Comparison of ENCODE assay signal across 20 cellular contexts in genomic region chr4:1370321-1371124, GRCh38. TPM values are rescaled to one million over a fixed set of nuclear protein-coding genes. Genes with fewer than 3 reads are reported as not detected.
DNase-seq lines count a peak whose midpoint lies in the region; ATAC-seq and TF ChIP-seq lines count a peak whose summit lies in the region.
"Had no signal": no experiment of that assay in that cellular context is flagged by ENCODE, and none has a peak within 500 bp of the region (broad histone marks: within the 10 kb centered on the region; RNA-seq: fewer than 3 reads in every experiment).

No MANE protein-coding gene starts in this region.

- CTCF ChIA-PET in PC-9 (lab: Charles Lee) = no interaction called here

- no peaks in the 10 kb centered on the region for H3K27me3 Mint-ChIP-seq in effector memory CD8-positive, alpha-beta T cell

- no peak overlapping the region for H2AFZ ChIP-seq in PC-9

- no peak overlapping the region for H3K27ac Mint-ChIP-seq in effector memory CD8-positive, alpha-beta T cell

- no peaks in the 10 kb centered on the region for H3F3A ChIP-seq in PC-9 (ENCODE audit: insufficient read depth, low read depth)

- H3K9me3 ChIP-seq in PC-9 (ENCODE audit: insufficient read depth, low read depth) = no peaks in the 10 kb centered on the region

- H3K4me1 Mint-ChIP-seq in effector memory CD8-positive, alpha-beta T cell (ENCODE audit: low read depth in 2 of 2) = peaks cover 0 to 2% of the 10 kb centered on the region in 2 donors

- H3K36me3 ChIP-seq in PC-9 (ENCODE audit: low read depth) = no peaks in the 10 kb centered on the region

- H3K4me3 ChIP-seq in PC-9 = no peak overlapping the region

- H3K27me3 ChIP-seq in PC-9 (ENCODE audit: insufficient read depth, low read depth) = no peaks in the 10 kb centered on the region

- intact Hi-C loops in cardiac septum (cut with DNase I) = loop anchor here (5.0 kb wide), 1 partner anchor 102 kb away; no protein-coding TSS in a partner anchor
- intact Hi-C loops in Right ventricle myocardium inferior (cut with DNase I) = loop anchor here (5.0 kb wide), 1 partner anchor 247 kb away; no protein-coding TSS in a partner anchor
- intact Hi-C loops in left colon (cut with DNase I, micrococcal nuclease) = no loop called here
- intact Hi-C loops in PC-9 (cut with micrococcal nuclease; ENCODE audit: unreplicated experiment) = no loop called here

- no peaks in the 10 kb centered on the region for H3K9me3 Mint-ChIP-seq in effector memory CD8-positive, alpha-beta T cell

- no TSS peak for BruUV-seq in PC-9 (replicated peaks; lab: Mats Ljungman, UMichigan)

- ATAC-seq in Right ventricle myocardium inferior = no peak
- no peak for ATAC-seq in left colon
- ATAC-seq in omental fat pad (ENCODE audit: low FRiP score) = peak; percentile 29
- ATAC-seq in HG02763 (IDR thresholded peaks at IDR 0.05; ENCODE audit: unreplicated experiment) = no peak
- no peak for ATAC-seq in effector memory CD8-positive, alpha-beta T cell (replicated peaks)

- POLR2A ChIA-PET in PC-9 (lab: Charles Lee; ENCODE audit: unreplicated experiment) = no interaction called here

- H3K4me2 ChIP-seq in PC-9 = no peak overlapping the region

- no peaks in the 10 kb centered on the region for H3K4me1 ChIP-seq in PC-9 (replicated peaks; ENCODE audit: insufficient read depth)

- no peak overlapping the region for H3K4me3 Mint-ChIP-seq in effector memory CD8-positive, alpha-beta T cell

- TF ChIP-seq CTCF in omental fat pad (IDR thresholded peaks at IDR 0.05) (no peak), PC-9 (conservative IDR thresholded peaks at IDR 0.05) (no peak)

- no peaks in the 10 kb centered on the region for H4K20me1 ChIP-seq in PC-9 (ENCODE audit: insufficient read depth)

- H3K79me2 ChIP-seq in PC-9 (ENCODE audit: low read depth) = no peaks in the 10 kb centered on the region

- peaks cover 16% of the 10 kb centered on the region for H3K36me3 Mint-ChIP-seq in effector memory CD8-positive, alpha-beta T cell (ENCODE audit: insufficient read depth)

- DNase-seq in cardiac septum (ENCODE audit: low spot score) (peak; percentile 69), Right ventricle myocardium inferior (ENCODE audit: missing footprints) (no peak), left colon (peak; percentile 2 to 21), omental fat pad (ENCODE audit: low spot score) (no peak), PC-9 (no peak)
- DNase-seq in effector memory CD8-positive, alpha-beta T cell = no peak
- no peak for DNase-seq in stimulated activated CD4-positive, alpha-beta T cell treated with anti-CD3 and anti-CD28 coated beads, Interleukin-12 subunit alpha, Interleukin-12 subunit beta, amount 100 ng/mL, for 4 hours
- DNase-seq: DMS153; EL; H7; Karpas-422; MM.1S; NCI-H1105; NCI-H187; NCI-H69; NK-92 treated with Interleukin-12 subunit alpha and Interleukin-12 subunit beta, amount 100 ng/mL, for 24 hours; OCI-M1 had no signal

- no peaks in the 10 kb centered on the region for H3K9me2 ChIP-seq in PC-9 (ENCODE audit: insufficient read depth)

- H3K27ac ChIP-seq in PC-9 = no peak overlapping the region
- H3K27ac ChIP-seq: RWPE1 had no signal

RNA-seq across cellular contexts. Expression of gene UVSSA, which starts 23.5 kb away (rescaled TPM):
- total RNA-seq in cardiac septum = 10.4 TPM
- 6.5 TPM for total RNA-seq in Right ventricle myocardium inferior
- total RNA-seq in left colon = 10 to 100 TPM; 26.7 to 33.1 TPM
- total RNA-seq in omental fat pad = 10 to 100 TPM; 10.2 to 28.2 (median 13.0) TPM
- total RNA-seq in PC-9 (2021) = 24.3 and 38.7 TPM in 2 replicates

RNA-seq across cellular contexts. Expression of gene NKX1-1, which starts 35.7 kb away (rescaled TPM):
- total RNA-seq in cardiac septum (not detected), Right ventricle myocardium inferior (not detected), left colon (not detected), omental fat pad (not detected), PC-9 (2021) (not detected in 2 replicates)
- total RNA-seq: A172, H7 had no signal

Comparison
In these comparisons a context has a peak if more than half of its experiments do, and no peak if none do; other contexts are left out.
1. DNase-seq: peak in cardiac septum (single experiment) and left colon (2 of 2); none in Right ventricle myocardium inferior (single experiment), omental fat pad (single experiment), effector memory CD8-positive, alpha-beta T cell (0 of 3), stimulated activated CD4-positive, alpha-beta T cell treated with anti-CD3 and anti-CD28 coated beads, Interleukin-12 subunit alpha, Interleukin-12 subunit beta, amount 100 ng/mL, for 4 hours (single experiment) and PC-9 (0 of 2).
2. intact Hi-C loops: an anchor here in cardiac septum (5.0 kb wide) and Right ventricle myocardium inferior (5.0 kb wide); none called in left colon and PC-9.